Comparison of ENCODE assay signal across 20 cellular contexts in the genomic region with DNA sequence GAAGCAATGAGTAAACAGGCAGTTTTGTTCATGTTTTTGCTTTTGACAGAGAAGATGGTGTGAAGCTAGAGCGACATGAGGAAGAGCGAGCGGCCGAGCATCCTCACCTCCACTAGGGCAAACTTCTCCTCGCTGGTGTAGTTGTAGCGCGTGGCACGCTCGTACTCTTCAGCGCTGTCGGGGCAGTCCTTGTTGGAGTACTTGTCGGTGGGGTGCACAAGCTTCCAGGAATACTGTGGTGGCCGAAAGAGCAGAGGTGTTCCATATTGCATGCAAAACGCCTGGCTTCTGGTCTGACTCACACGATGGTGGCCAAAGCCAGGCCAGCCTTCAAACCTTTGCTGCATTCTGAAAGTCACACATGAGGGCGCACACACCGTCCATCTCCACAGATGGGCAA.
"Had no signal": no experiment of that assay in that cellular context is flagged by ENCODE, and none has a peak within 500 bp of the region (broad histone marks: within the 10 kb centered on the region; RNA-seq: fewer than 3 reads in every experiment).

No MANE protein-coding gene starts in this region.

- H3K27me3 ChIP-seq: dorsolateral prefrontal cortex, esophagus muscularis mucosa, foreskin keratinocyte, gastroesophageal sphincter, heart left ventricle, hepatocyte, left lung had no signal

- H3K27ac ChIP-seq: coronary artery, esophagus muscularis mucosa, foreskin keratinocyte, gastroesophageal sphincter, heart left ventricle, hepatocyte, left lung, lower lobe of right lung had no signal

- H3K4me1 ChIP-seq: foreskin keratinocyte, left lung, lower lobe of right lung had no signal

- H3K4me3 ChIP-seq: coronary artery, dorsolateral prefrontal cortex, esophagus muscularis mucosa, gastroesophageal sphincter, heart left ventricle, hepatocyte, left lung, lower lobe of right lung had no signal

- H3K4me2 ChIP-seq: hepatocyte had no signal

- H3K9me3 ChIP-seq: esophagus muscularis mucosa, gastroesophageal sphincter, heart left ventricle, left lung, lower lobe of right lung had no signal

- DNase-seq: dermis blood vessel endothelial cell; effector CD4-positive, alpha-beta T cell; effector memory CD4-positive, alpha-beta T cell; foreskin keratinocyte; hypothalamus; immature natural killer cell; islet precursor cell; kidney; left cardiac atrium; left lung; left ventricle myocardium superior; lower lobe of right lung; mesendoderm; midbrain had no signal

- H2AFZ ChIP-seq: hepatocyte had no signal

- ATAC-seq: foreskin keratinocyte, gastroesophageal sphincter, left cardiac atrium, left lung, left ventricle myocardium superior, lower lobe of right lung had no signal
